In genomic region chr10:93591065-93591808, GRCh38 we compare ENCODE assay signal across 1 cellular context.
A peak's percentile ranks its signal among the peaks of the same experiment; 100 is the strongest.
TF ChIP-seq lines count a peak whose summit lies in the region.

No MANE protein-coding gene starts in this region.

TF ChIP-seq in GM12878, 131 proteins besides CTCF, POLR2A, EP300 and RAD21:
- no peak for TF ChIP-seq MEF2A (IDR thresholded peaks at IDR 0.05; ENCODE audit: insufficient read depth, low read depth, low read length)
- peak; percentile 88 for TF ChIP-seq SPI1 (IDR thresholded peaks at IDR 0.05; ENCODE audit: borderline replicate concordance, insufficient read depth, low read depth, low read length)
- no peak for TF ChIP-seq PAX5 (IDR thresholded peaks at IDR 0.05; ENCODE audit: borderline replicate concordance, low read depth, low read length)
- no peak for TF ChIP-seq KLF5 (IDR thresholded peaks at IDR 0.05; ENCODE audit: partially characterized antibody)
- TF ChIP-seq ZNF217 (IDR thresholded peaks at IDR 0.05) = no peak
- TF ChIP-seq, protein P1, sequence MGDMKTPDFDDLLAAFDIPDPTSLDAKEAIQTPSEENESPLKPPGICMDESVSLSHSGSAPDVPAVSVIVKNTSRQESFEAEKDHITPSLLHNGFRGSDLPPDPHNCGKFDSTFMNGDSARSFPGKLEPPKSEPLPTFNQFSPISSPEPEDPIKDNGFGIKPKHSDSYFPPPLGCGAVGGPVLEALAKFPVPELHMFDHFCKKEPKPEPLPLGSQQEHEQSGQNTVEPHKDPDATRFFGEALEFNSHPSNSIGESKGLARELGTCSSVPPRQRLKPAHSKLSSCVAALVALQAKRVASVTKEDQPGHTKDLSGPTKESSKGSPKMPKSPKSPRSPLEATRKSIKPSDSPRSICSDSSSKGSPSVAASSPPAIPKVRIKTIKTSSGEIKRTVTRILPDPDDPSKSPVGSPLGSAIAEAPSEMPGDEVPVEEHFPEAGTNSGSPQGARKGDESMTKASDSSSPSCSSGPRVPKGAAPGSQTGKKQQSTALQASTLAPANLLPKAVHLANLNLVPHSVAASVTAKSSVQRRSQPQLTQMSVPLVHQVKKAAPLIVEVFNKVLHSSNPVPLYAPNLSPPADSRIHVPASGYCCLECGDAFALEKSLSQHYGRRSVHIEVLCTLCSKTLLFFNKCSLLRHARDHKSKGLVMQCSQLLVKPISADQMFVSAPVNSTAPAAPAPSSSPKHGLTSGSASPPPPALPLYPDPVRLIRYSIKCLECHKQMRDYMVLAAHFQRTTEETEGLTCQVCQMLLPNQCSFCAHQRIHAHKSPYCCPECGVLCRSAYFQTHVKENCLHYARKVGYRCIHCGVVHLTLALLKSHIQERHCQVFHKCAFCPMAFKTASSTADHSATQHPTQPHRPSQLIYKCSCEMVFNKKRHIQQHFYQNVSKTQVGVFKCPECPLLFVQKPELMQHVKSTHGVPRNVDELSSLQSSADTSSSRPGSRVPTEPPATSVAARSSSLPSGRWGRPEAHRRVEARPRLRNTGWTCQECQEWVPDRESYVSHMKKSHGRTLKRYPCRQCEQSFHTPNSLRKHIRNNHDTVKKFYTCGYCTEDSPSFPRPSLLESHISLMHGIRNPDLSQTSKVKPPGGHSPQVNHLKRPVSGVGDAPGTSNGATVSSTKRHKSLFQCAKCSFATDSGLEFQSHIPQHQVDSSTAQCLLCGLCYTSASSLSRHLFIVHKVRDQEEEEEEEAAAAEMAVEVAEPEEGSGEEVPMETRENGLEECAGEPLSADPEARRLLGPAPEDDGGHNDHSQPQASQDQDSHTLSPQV (IDR thresholded peaks at IDR 0.05) = no peak
- TF ChIP-seq ZNF622 (IDR thresholded peaks at IDR 0.05) = no peak
